ENCODE assay signal across 8 cellular contexts in the genomic region with DNA sequence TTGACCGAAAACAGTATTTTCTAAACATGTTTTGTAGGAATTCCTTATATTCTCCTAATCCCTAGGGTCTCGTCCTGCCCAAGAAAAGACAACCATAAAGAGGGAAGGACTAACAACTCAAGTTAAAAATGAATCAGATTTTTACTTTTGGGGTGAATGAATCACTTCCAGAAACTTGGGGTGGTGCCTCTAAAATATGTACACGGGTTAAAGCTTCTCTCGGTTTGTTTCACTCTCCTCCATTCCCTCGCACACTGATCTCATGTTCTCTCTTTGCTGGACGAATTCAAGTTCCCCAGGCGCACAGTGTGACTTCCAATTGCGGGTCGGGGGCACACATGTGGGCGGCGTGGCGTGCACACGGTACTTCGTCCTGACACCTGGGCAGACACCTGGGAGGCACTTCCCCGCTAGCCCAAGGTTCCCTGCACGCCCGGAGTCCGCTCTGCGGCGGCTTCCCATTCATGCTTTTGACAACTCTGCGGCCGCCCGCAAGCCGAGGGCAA. TPM values are rescaled to one million over a fixed set of nuclear protein-coding genes. Genes with fewer than 3 reads are reported as not detected.
A peak's percentile ranks its signal among the peaks of the same experiment; 100 is the strongest.
DNase-seq lines count a peak whose midpoint lies in the region; ATAC-seq and TF ChIP-seq lines count a peak whose summit lies in the region.

No MANE protein-coding gene starts in this region.

- ATAC-seq in GM21529 (IDR thresholded peaks at IDR 0.05; ENCODE audit: unreplicated experiment) (peak; percentile 29), sciatic nerve (peak; percentile 12)

- no peaks in the 10 kb centered on the region for H3K9me3 ChIP-seq in BLaER1
- no peaks in the 10 kb centered on the region for H3K9me3 ChIP-seq in SJSA1 (replicated peaks)

- H3K4me2 ChIP-seq in BLaER1: peak overlapping the region; percentile 96

- H4K20me1 ChIP-seq in BLaER1: peaks cover 91% of the 10 kb centered on the region

- H3K27ac ChIP-seq in BLaER1 (peak overlapping the region; percentile 93), SJSA1 (peak overlapping the region; percentile 98)

- H3K9ac ChIP-seq in BLaER1: peak overlapping the region; percentile 94

- peak overlapping the region; percentile 92 for H3K4me3 ChIP-seq in BLaER1
- H3K4me3 ChIP-seq in SJSA1: peak overlapping the region; percentile 100
- H3K4me3 ChIP-seq in fibroblast of mammary gland (ENCODE audit: control insufficient read depth, low read depth, low read length): peak overlapping the region; percentile 72

- H3K4me1 ChIP-seq in BLaER1 (peaks cover 37% of the 10 kb centered on the region), SJSA1 (replicated peaks) (peaks cover 39% of the 10 kb centered on the region)

- intact Hi-C loops in sciatic nerve (cut with DNase I): no loop called here

- TF ChIP-seq CTCF in fibroblast of mammary gland (conservative IDR thresholded peaks at IDR 0.05; ENCODE audit: control insufficient read depth, insufficient read depth, low read depth, low read length): no peak

- H3K27me3 ChIP-seq in BLaER1 (no peaks in the 10 kb centered on the region), SJSA1 (replicated peaks) (no peaks in the 10 kb centered on the region)

- peaks cover 24% of the 10 kb centered on the region for H3K36me3 ChIP-seq in BLaER1
- H3K36me3 ChIP-seq in SJSA1: peaks cover 46% of the 10 kb centered on the region

- DNase-seq in SJSA1 (ENCODE audit: low read depth in 1 of 2, low spot score in 2 of 2) (no peak), fibroblast of mammary gland (ENCODE audit: low read depth) (peak; percentile 18), sciatic nerve (ENCODE audit: low spot score) (no peak), cerebellum (ENCODE audit: low spot score) (no peak), NOMO-1 (lab: John Stamatoyannopoulos, UW; ENCODE audit: unreplicated experiment in 2 of 2) (no peak), middle frontal gyrus (ENCODE audit: extremely low spot score, low spot score) (no peak)

RNA-seq across cellular contexts. Expression of gene SCAANT1, which starts 0.7 kb away (rescaled TPM):
- not detected in 2 replicates for total RNA-seq in SJSA1 (2014; rRNA removed; shearing (Covaris generic))
- total RNA-seq in sciatic nerve (not detected), cerebellum (not detected)

RNA-seq across cellular contexts. Expression of gene ATXN7, which starts 47.8 kb away (rescaled TPM):
- total RNA-seq in SJSA1 (2014; rRNA removed; shearing (Covaris generic)): 7.1 and 14.9 TPM in 2 replicates
- total RNA-seq in sciatic nerve (52.0 TPM), cerebellum (26.7 TPM)

RNA-seq across cellular contexts. Expression of gene THOC7, which starts 47.8 kb away (rescaled TPM):
- 86.2 and 140 TPM in 2 replicates for total RNA-seq in SJSA1 (2014; rRNA removed; shearing (Covaris generic))
- 58.0 TPM for total RNA-seq in sciatic nerve
- total RNA-seq in cerebellum: 32.9 TPM
